Comparison of ENCODE assay signal across 8 cellular contexts in genomic region chrX:118347131-118347530, GRCh38. TPM values are rescaled to one million over a fixed set of nuclear protein-coding genes. Genes with fewer than 3 reads are reported as not detected.
DNase-seq lines count a peak whose midpoint lies in the region; ATAC-seq and TF ChIP-seq lines count a peak whose summit lies in the region.

No MANE protein-coding gene starts in this region.

- under 1% methylated on average over 11 of the region's 11 CpGs for WGBS in thymus

- intact Hi-C loops in ascending aorta (cut with DNase I): loop anchor here (5.0 to 10.0 kb wide), 4 partner anchors 232 to 1508 kb away; partner anchors contain the start of genes IL13RA1, KLHL13 and UPF3B

- peak overlapping the region; percentile 84 for H3K4me2 ChIP-seq in DOHH2 (ENCODE audit: low read length)
- H3K4me2 ChIP-seq in Karpas-422 (ENCODE audit: low read depth, low read length, poor library complexity, severe bottlenecking): peak overlapping the region; percentile 71

- H3K27me3 ChIP-seq in DOHH2 (ENCODE audit: control insufficient read depth, low read length) (no peaks in the 10 kb centered on the region), Karpas-422 (ENCODE audit: low read length) (no peaks in the 10 kb centered on the region), ascending aorta (no peaks in the 10 kb centered on the region), kidney epithelial cell (ENCODE audit: control insufficient read depth, insufficient read depth, low read length) (no peaks in the 10 kb centered on the region), thymus (ENCODE audit: control insufficient read depth, insufficient read depth) (no peaks in the 10 kb centered on the region)

- DNase-seq in Karpas-422: peak; percentile 53
- no peak for DNase-seq in ascending aorta (ENCODE audit: low spot score in 2 of 2)
- no peak for DNase-seq in kidney epithelial cell (ENCODE audit: low read depth)
- no peak for DNase-seq in germinal center (ENCODE audit: low spot score)
- DNase-seq in globus pallidus (ENCODE audit: low spot score): no peak

- H3K9me2 ChIP-seq in DOHH2 (replicated peaks; ENCODE audit: control insufficient read depth, low read length) (no peaks in the 10 kb centered on the region), Karpas-422 (replicated peaks; ENCODE audit: insufficient read depth, low read length) (no peaks in the 10 kb centered on the region)

- TF ChIP-seq CTCF in DOHH2 (IDR thresholded peaks at IDR 0.05; ENCODE audit: low read depth, low read length, poor library complexity, severe bottlenecking): no peak
- TF ChIP-seq CTCF in ascending aorta (IDR thresholded peaks at IDR 0.05): no peak
- TF ChIP-seq CTCF in kidney epithelial cell (IDR thresholded peaks at IDR 0.05; ENCODE audit: insufficient read depth, low read length, poor library complexity, severe bottlenecking): no peak

- H4K20me1 ChIP-seq in DOHH2 (ENCODE audit: control insufficient read depth, insufficient read depth, low read depth, low read length) (no peaks in the 10 kb centered on the region), Karpas-422 (ENCODE audit: insufficient read depth, low read depth, low read length) (no peaks in the 10 kb centered on the region; the same call in 1 of the 2 replicates)

- peak overlapping the region; percentile 83 for H3K9ac ChIP-seq in Karpas-422 (ENCODE audit: low read length)

- H3K4me3 ChIP-seq in DOHH2 (ENCODE audit: low read length): peak overlapping the region; percentile 73
- peak overlapping the region; percentile 79 for H3K4me3 ChIP-seq in Karpas-422 (ENCODE audit: low read length)
- H3K4me3 ChIP-seq in ascending aorta: peak overlapping the region; percentile 69 to 89
- peak overlapping the region; percentile 84 for H3K4me3 ChIP-seq in kidney epithelial cell (ENCODE audit: low read depth, low read length)
- H3K4me3 ChIP-seq in thymus (ENCODE audit: low read length): peak overlapping the region; percentile 68

- H3K27ac ChIP-seq in DOHH2 (ENCODE audit: low read depth, low read length) (peak overlapping the region; percentile 72), Karpas-422 (ENCODE audit: low read length) (no peak overlapping the region), ascending aorta (peak overlapping the region; percentile 94 to 95), thymus (ENCODE audit: low read depth) (no peak overlapping the region)

- no peak for ATAC-seq in HG02678 (IDR thresholded peaks at IDR 0.05; ENCODE audit: unreplicated experiment)

- H2AFZ ChIP-seq in Karpas-422 (ENCODE audit: low read length): no peak overlapping the region

- peaks cover 37% of the 10 kb centered on the region for H3K4me1 ChIP-seq in DOHH2 (ENCODE audit: control insufficient read depth, low read length)
- peaks cover 27% of the 10 kb centered on the region for H3K4me1 ChIP-seq in Karpas-422 (ENCODE audit: low read length)
- peaks cover 3 to 4% of the 10 kb centered on the region in 2 donors for H3K4me1 ChIP-seq in ascending aorta
- no peaks in the 10 kb centered on the region for H3K4me1 ChIP-seq in thymus (ENCODE audit: control insufficient read depth, insufficient read depth, low read length)

- H3K9me3 ChIP-seq in DOHH2 (ENCODE audit: control insufficient read depth, insufficient read depth, low read length): no peaks in the 10 kb centered on the region
- no peaks in the 10 kb centered on the region for H3K9me3 ChIP-seq in Karpas-422 (ENCODE audit: low read length)
- H3K9me3 ChIP-seq in ascending aorta: no peaks in the 10 kb centered on the region
- H3K9me3 ChIP-seq in thymus (ENCODE audit: control insufficient read depth): no peaks in the 10 kb centered on the region

- no peaks in the 10 kb centered on the region for H3F3A ChIP-seq in DOHH2 (ENCODE audit: control insufficient read depth, insufficient read depth)

- H3K79me2 ChIP-seq in DOHH2 (ENCODE audit: control insufficient read depth, low read length): peaks cover 44% of the 10 kb centered on the region
- H3K79me2 ChIP-seq in Karpas-422 (ENCODE audit: low read length): peaks cover 11% of the 10 kb centered on the region; the same call in 1 of the 2 replicates

- no peaks in the 10 kb centered on the region for H3K36me3 ChIP-seq in DOHH2 (ENCODE audit: control insufficient read depth, low read length)
- no peaks in the 10 kb centered on the region for H3K36me3 ChIP-seq in Karpas-422 (ENCODE audit: insufficient read depth, low read length)
- no peaks in the 10 kb centered on the region for H3K36me3 ChIP-seq in ascending aorta
- H3K36me3 ChIP-seq in kidney epithelial cell (ENCODE audit: control insufficient read depth, insufficient read depth, low read length): no peaks in the 10 kb centered on the region
- no peaks in the 10 kb centered on the region for H3K36me3 ChIP-seq in thymus (ENCODE audit: control insufficient read depth, insufficient read depth)

RNA-seq across cellular contexts. Expression of gene WDR44, which starts 1.2 kb away (rescaled TPM):
- 10.8 and 10.9 TPM in 2 replicates for total RNA-seq in Karpas-422 (2014; rRNA removed; shearing (Covaris generic); ENCODE audit: low replicate concordance)
- total RNA-seq in ascending aorta: 5.9 TPM
- 12.8 and 14.6 TPM in 2 replicates for total RNA-seq in kidney epithelial cell
- polyA plus RNA-seq in thymus: 8.8 TPM

Comparison
In these comparisons a context has a peak if more than half of its experiments do, and no peak if none do; other contexts are left out.
1. H3K27ac ChIP-seq: peak in DOHH2 (single experiment) and ascending aorta (2 of 2); none in Karpas-422 (single experiment) and thymus (single experiment).
2. Peak in every context shown above with its lines, with median percentiles within 50 percentile points of each other: H3K4me3 ChIP-seq.